Comparison of ENCODE assay signal across 14 cellular contexts in genomic region chr20:37343994-37344355, GRCh38. TPM values are rescaled to one million over a fixed set of nuclear protein-coding genes. Genes with fewer than 3 reads are reported as not detected.
DNase-seq lines count a peak whose midpoint lies in the region; ATAC-seq, FAIRE-seq and TF ChIP-seq lines count a peak whose summit lies in the region.
"Had no signal": no experiment of that assay in that cellular context is flagged by ENCODE, and none has a peak within 500 bp of the region (broad histone marks: within the 10 kb centered on the region; RNA-seq: fewer than 3 reads in every experiment).

No MANE protein-coding gene starts in this region.

- no peaks in the 10 kb centered on the region for H3K9me3 Mint-ChIP-seq in nephron
- no peaks in the 10 kb centered on the region for H3K9me3 Mint-ChIP-seq in T-helper 2 cell treated with Interferon-gamma antibody and Interleukin-4, amounts not matched to agents 5 μg/mL and 100 μg/mL, for 36 hours

- 45% methylated on average over 4 of the region's 4 CpGs for WGBS in mammary epithelial cell (ENCODE audit: low coverage, missing lambda C conversion rate)

- no peaks in the 10 kb centered on the region for H3K27me3 ChIP-seq in mammary epithelial cell (ENCODE audit: insufficient read depth, low read length)

- H3K4me3 Mint-ChIP-seq in nephron, result peak overlapping the region; percentile 79 to 87 (median 86)
- no peak overlapping the region for H3K4me3 Mint-ChIP-seq in T-helper 2 cell treated with Interferon-gamma antibody and Interleukin-4, amounts not matched to agents 5 μg/mL and 100 μg/mL, for 36 hours

- H3K79me2 ChIP-seq in mammary epithelial cell (ENCODE audit: insufficient read depth, low read length), result peaks cover 37% of the 10 kb centered on the region

- peaks cover 36% of the 10 kb centered on the region for H3K4me1 Mint-ChIP-seq in nephron
- H3K4me1 Mint-ChIP-seq in T-helper 2 cell treated with Interferon-gamma antibody and Interleukin-4, amounts not matched to agents 5 μg/mL and 100 μg/mL, for 36 hours (ENCODE audit: low read depth), result peaks cover 7% of the 10 kb centered on the region

- H3K36me3 ChIP-seq in mammary epithelial cell (ENCODE audit: insufficient read depth, low read length), result no peaks in the 10 kb centered on the region
- H3K36me3 ChIP-seq: spleen had no signal

- H3K9me3 ChIP-seq in mammary epithelial cell (replicated peaks; ENCODE audit: insufficient read depth, low read length), result no peaks in the 10 kb centered on the region
- H3K9me3 ChIP-seq: spleen had no signal

- no peak overlapping the region for H3K4me2 ChIP-seq in mammary epithelial cell (ENCODE audit: insufficient read depth, low read depth, low read length)

- peak overlapping the region; percentile 90 to 96 (median 94) for H3K27ac Mint-ChIP-seq in nephron
- no peak overlapping the region for H3K27ac Mint-ChIP-seq in T-helper 2 cell treated with Interferon-gamma antibody and Interleukin-4, amounts not matched to agents 5 μg/mL and 100 μg/mL, for 36 hours

- peaks cover 37% of the 10 kb centered on the region for H3K4me1 ChIP-seq in mammary epithelial cell (ENCODE audit: insufficient read depth, low read length)

- no peak overlapping the region for H3K9ac ChIP-seq in mammary epithelial cell (ENCODE audit: insufficient read depth, low read length)

- dilution Hi-C loops in mammary epithelial cell (cut with HindIII; ENCODE audit: low sequenced_read_pairs), result no loop called here

- no peak for ATAC-seq in HG03520 (IDR thresholded peaks at IDR 0.05; ENCODE audit: unreplicated experiment)
- ATAC-seq: left ventricle myocardium superior had no signal

- in situ Hi-C loops in mammary epithelial cell (cut with MboI; ENCODE audit: low sequenced_read_pairs in 2 of 2) (no loop called here), GM13977 (cut with MboI; ENCODE audit: low pct_unique_long_range_greater_than_20kb, low sequenced_read_pairs, unreplicated experiment) (no loop called here)

- no peaks in the 10 kb centered on the region for H4K20me1 ChIP-seq in mammary epithelial cell (ENCODE audit: insufficient read depth, low read length)

- no peak for DNase-seq in GM19239 (ENCODE audit: insufficient read length, low spot score)
- DNase-seq in mammary epithelial cell, result no peak
- DNase-seq in head of caudate nucleus, result no peak
- DNase-seq in GM13977 (ENCODE audit: low spot score), result no peak
- no peak for DNase-seq in T-helper 2 cell treated with Interferon-gamma antibody and Interleukin-4, amounts not matched to agents 5 μg/mL and 100 μg/mL, for 36 hours (ENCODE audit: low spot score)
- DNase-seq: activated T-cell treated with anti-CD3 and anti-CD28 coated beads for 4 hours, left ventricle myocardium superior, NCI-H1417 treated with DMSO at 0.1 percent for 48 hours, NCI-H510A had no signal

- H3K27me3 Mint-ChIP-seq in nephron (ENCODE audit: low read depth), result peaks cover 9% of the 10 kb centered on the region
- peaks cover 3% of the 10 kb centered on the region for H3K27me3 Mint-ChIP-seq in T-helper 2 cell treated with Interferon-gamma antibody and Interleukin-4, amounts not matched to agents 5 μg/mL and 100 μg/mL, for 36 hours (ENCODE audit: low read depth)

- H3K36me3 Mint-ChIP-seq in nephron (ENCODE audit: low read depth), result peaks cover 4% of the 10 kb centered on the region
- H3K36me3 Mint-ChIP-seq in T-helper 2 cell treated with Interferon-gamma antibody and Interleukin-4, amounts not matched to agents 5 μg/mL and 100 μg/mL, for 36 hours (ENCODE audit: low read depth), result no peaks in the 10 kb centered on the region

- H3K4me3 ChIP-seq in mammary epithelial cell (replicated peaks in 1 of 3; ENCODE audit: insufficient read depth in 1 of 3, low read depth in 2 of 3, low read length in 3 of 3), result no peak overlapping the region
- H3K4me3 ChIP-seq: coronary artery, spleen had no signal

- peak overlapping the region; percentile 89 for H3K27ac ChIP-seq in 22Rv1
- H3K27ac ChIP-seq in mammary epithelial cell (ENCODE audit: insufficient read depth, low read depth, low read length), result no peak overlapping the region
- H3K27ac ChIP-seq: coronary artery had no signal

- intact Hi-C loops in mammary epithelial cell (cut with micrococcal nuclease), result loop anchor here (2.0 kb wide), 1 partner anchor 61 kb away; no protein-coding TSS in a partner anchor
- intact Hi-C loops in head of caudate nucleus (cut with DNase I), result no loop called here

- peak overlapping the region; percentile 55 for H2AFZ ChIP-seq in mammary epithelial cell (ENCODE audit: low read depth, low read length)

- FAIRE-seq in GM19239 (lab: Jason Lieb, UNC), result peak; percentile 56

- CTCF ChIA-PET in mammary epithelial cell (lab: Charles Lee; ENCODE audit: low non-redundant PET), result no interaction called here

- TF ChIP-seq CTCF in 22Rv1 (IDR thresholded peaks at IDR 0.05) (no peak), mammary epithelial cell (conservative IDR thresholded peaks at IDR 0.05 in 1 of 2, IDR thresholded peaks at IDR 0.05 in 1 of 2; ENCODE audit: extremely low read depth in 1 of 2, insufficient read depth in 1 of 2, low read depth in 1 of 2, low read length in 2 of 2) (no peak), nephron (IDR thresholded peaks at IDR 0.05; ENCODE audit: unreplicated experiment in 3 of 3) (no peak), GM13977 (IDR thresholded peaks at IDR 0.05; ENCODE audit: extremely low read depth, insufficient read depth, missing control alignments) (no peak)

- BruUV-seq in mammary epithelial cell (replicated peaks; lab: Mats Ljungman, UMichigan), result no TSS peak

RNA-seq across cellular contexts. Expression of gene SRC, which starts 2.0 kb away (rescaled TPM):
- 10 to 100 TPM; 52.7 to 60.2 TPM for total RNA-seq in mammary epithelial cell
- polyA plus RNA-seq in mammary epithelial cell, result 39.3 TPM
- 54.6 TPM for polyA minus RNA-seq in mammary epithelial cell

RNA-seq across cellular contexts. Expression of gene MANBAL, which starts 54.5 kb away (rescaled TPM):
- total RNA-seq in mammary epithelial cell, result 10 to 100 TPM; 19.0 to 58.5 TPM
- polyA plus RNA-seq in mammary epithelial cell, result 117 TPM
- 58.0 TPM for polyA minus RNA-seq in mammary epithelial cell
